In genomic region chr16:68355447-68356248, GRCh38 we compare ENCODE assay signal across 10 cellular contexts. TPM values are rescaled to one million over a fixed set of nuclear protein-coding genes. Genes with fewer than 3 reads are reported as not detected.
A peak's percentile ranks its signal among the peaks of the same experiment; 100 is the strongest.
DNase-seq lines count a peak whose midpoint lies in the region; ATAC-seq and TF ChIP-seq lines count a peak whose summit lies in the region.
"Had no signal": no experiment of that assay in that cellular context is flagged by ENCODE, and none has a peak within 500 bp of the region (broad histone marks: within the 10 kb centered on the region; RNA-seq: fewer than 3 reads in every experiment).

No MANE protein-coding gene starts in this region.

- CTCF ChIA-PET in A673 (lab: Charles Lee): interaction anchor here (0.6 kb wide), 1 partner anchor 91 kb away, joined by 3 read pairs; no protein-coding TSS in a partner anchor

- H3K4me1 ChIP-seq in A673 (ENCODE audit: insufficient read depth, low read length, poor library complexity, severe bottlenecking) (no peaks in the 10 kb centered on the region), sigmoid colon (no peaks in the 10 kb centered on the region)

- H3K27me3 ChIP-seq in A673 (replicated peaks; ENCODE audit: insufficient read depth, low read depth, low read length, poor library complexity) (no peaks in the 10 kb centered on the region), HL-60 (ENCODE audit: insufficient read depth, poor library complexity, severe bottlenecking) (no peaks in the 10 kb centered on the region), dorsolateral prefrontal cortex (no peaks in the 10 kb centered on the region), sigmoid colon (no peaks in the 10 kb centered on the region)

- POLR2A ChIA-PET in A673 (lab: Charles Lee; ENCODE audit: low non-redundant PET): no interaction called here

- DNase-seq in A673 (ENCODE audit: low spot score): no peak
- peak in 1 of 2 experiments; percentile 52 for DNase-seq in HL-60 (ENCODE audit: low read depth in 1 of 2, low spot score in 1 of 2)
- DNase-seq in dorsolateral prefrontal cortex: peak in 2 of 10 donors; percentile 39 to 46
- no peak for DNase-seq in NCI-H2171 (lab: John Stamatoyannopoulos, UW)
- no peak for DNase-seq in NCI-H69 (lab: John Stamatoyannopoulos, UW)
- DNase-seq in sigmoid colon: no peak
- DNase-seq: DMS153, NCI-H82 had no signal

- 80 to 89% methylated on average over 28 of the region's 28 CpGs for WGBS in sigmoid colon, 2 donors

- H3K9me3 ChIP-seq in A673 (ENCODE audit: low read depth, low read length, poor library complexity, severe bottlenecking) (no peaks in the 10 kb centered on the region), sigmoid colon (no peaks in the 10 kb centered on the region)

- no peak for TF ChIP-seq EP300 in sigmoid colon (IDR thresholded peaks at IDR 0.05)

- intact Hi-C loops in A673 (cut with micrococcal nuclease; ENCODE audit: unreplicated experiment): no loop called here
- intact Hi-C loops in dorsolateral prefrontal cortex (cut with DNase I): no loop called here
- intact Hi-C loops in sigmoid colon (cut with DNase I): no loop called here

- no peak for TF ChIP-seq POLR2A in sigmoid colon (IDR thresholded peaks at IDR 0.05)

- TF ChIP-seq CTCF in A673 (conservative IDR thresholded peaks at IDR 0.05; ENCODE audit: low read depth, low read length) (0 out of 2 replicates have a peak, but pooled peaks have one; percentile 24), HL-60 (IDR thresholded peaks at IDR 0.05; ENCODE audit: insufficient read depth, low read length) (no peak), dorsolateral prefrontal cortex (IDR thresholded peaks at IDR 0.05 in 54 of 56, conservative IDR thresholded peaks at IDR 0.05 in 2 of 56; ENCODE audit: low read depth in 1 of 56, partially characterized antibody in 56 of 56) (peak in 24 of 56 donors; percentile 6 to 37 (median 18)), sigmoid colon (IDR thresholded peaks at IDR 0.05) (no peak)

- H3K36me3 ChIP-seq in A673 (ENCODE audit: insufficient read depth, low read length, poor library complexity, severe bottlenecking): peaks cover 23% of the 10 kb centered on the region
- H3K36me3 ChIP-seq in sigmoid colon: peaks cover 16 to 90% (median 64%) of the 10 kb centered on the region in 4 donors

- ATAC-seq in GM18502 (IDR thresholded peaks at IDR 0.05; ENCODE audit: poor library complexity, unreplicated experiment): peak; percentile 7
- no peak for ATAC-seq in GM18867 (IDR thresholded peaks at IDR 0.05; ENCODE audit: unreplicated experiment)

- no TSS peak for BruUV-seq in A673 (replicated peaks; lab: Mats Ljungman, UMichigan)

- no peak overlapping the region for H3K27ac ChIP-seq in A673 (ENCODE audit: low read depth, low read length, poor library complexity, severe bottlenecking)
- H3K27ac ChIP-seq in HL-60 (replicated peaks): peak overlapping the region; percentile 41
- peak overlapping the region in 40 of 59 donors; percentile 7 to 77 (median 51) for H3K27ac ChIP-seq in dorsolateral prefrontal cortex
- no peak overlapping the region for H3K27ac ChIP-seq in sigmoid colon

- no peak overlapping the region for H3K4me3 ChIP-seq in A673 (ENCODE audit: low read depth, low read length, poor library complexity, severe bottlenecking)
- H3K4me3 ChIP-seq in HL-60 (replicated peaks; ENCODE audit: insufficient read depth, low read length): no peak overlapping the region
- H3K4me3 ChIP-seq in dorsolateral prefrontal cortex: peak overlapping the region in 49 of 59 donors; percentile 10 to 58 (median 35)
- H3K4me3 ChIP-seq in sigmoid colon: no peak overlapping the region

RNA-seq across cellular contexts. Expression of gene PRMT7, which starts 44.8 kb away (rescaled TPM):
- total RNA-seq in A673 (2021): 60.2 and 66.2 TPM in 2 replicates
- total RNA-seq in dorsolateral prefrontal cortex: 100 to 1,000 TPM in 7 of 120 experiments, 10 to 100 TPM in 113; 48.9 to 123 (median 70.7) TPM
- total RNA-seq in sigmoid colon: 10 to 100 TPM; 34.6 to 51.0 (median 45.6) TPM
- polyA plus RNA-seq in sigmoid colon: 10 to 100 TPM; 12.0 to 40.7 (median 19.0) TPM

RNA-seq across cellular contexts. Expression of gene SLC7A6OS, which starts 44.9 kb away (rescaled TPM):
- 24.5 and 25.3 TPM in 2 replicates for total RNA-seq in A673 (2021)
- 10 to 100 TPM; 11.9 to 33.6 (median 20.1) TPM for total RNA-seq in dorsolateral prefrontal cortex
- total RNA-seq in sigmoid colon: 10 to 100 TPM in 3 of 4 donors, 1 to 10 TPM in 1; 9.5 to 20.8 (median 11.8) TPM
- polyA plus RNA-seq in sigmoid colon: 1 to 10 TPM; 4.8 to 10.0 (median 6.5) TPM

Comparison
In these comparisons a context has a peak if more than half of its experiments do, and no peak if none do; other contexts are left out.
1. H3K27ac ChIP-seq: peak in HL-60 (single experiment) and dorsolateral prefrontal cortex (40 of 59); none in A673 (single experiment) and sigmoid colon (0 of 4).
2. H3K4me3 ChIP-seq: peak in dorsolateral prefrontal cortex (49 of 59); none in A673 (single experiment), HL-60 (single experiment) and sigmoid colon (0 of 4).